ENCODE assay signal across 11 cellular contexts in genomic region chr1:26700711-26701110, GRCh38. TPM values are rescaled to one million over a fixed set of nuclear protein-coding genes. Genes with fewer than 3 reads are reported as not detected.
DNase-seq lines count a peak whose midpoint lies in the region; TF ChIP-seq lines count a peak whose summit lies in the region.
"Had no signal": no experiment of that assay in that cellular context is flagged by ENCODE, and none has a peak within 500 bp of the region (broad histone marks: within the 10 kb centered on the region; RNA-seq: fewer than 3 reads in every experiment).

No MANE protein-coding gene starts in this region.

- H3K4me1 ChIP-seq in OCI-LY7 (ENCODE audit: insufficient read depth, low read length, poor library complexity, severe bottlenecking): peaks cover 73% of the 10 kb centered on the region
- H3K4me1 ChIP-seq in skeletal muscle satellite cell (ENCODE audit: control insufficient read depth, insufficient read depth, low read length): peaks cover 65% of the 10 kb centered on the region

- H4K20me1 ChIP-seq in OCI-LY7 (ENCODE audit: insufficient read depth, low read length): peaks cover 65% of the 10 kb centered on the region

- H3K9me3 ChIP-seq in OCI-LY7 (ENCODE audit: low read length) (no peaks in the 10 kb centered on the region), skeletal muscle satellite cell (replicated peaks; ENCODE audit: low read length) (no peaks in the 10 kb centered on the region)

- CTCF ChIA-PET in OCI-LY7 (lab: Charles Lee; ENCODE audit: unreplicated experiment): interaction anchor here (0.7 kb wide), 1 partner anchor 22 kb away, joined by 3 read pairs; no protein-coding TSS in a partner anchor

- TF ChIP-seq CTCF in OCI-LY7 (conservative IDR thresholded peaks at IDR 0.05; ENCODE audit: low read length): no peak

- peaks cover 94% of the 10 kb centered on the region for H3K79me2 ChIP-seq in OCI-LY7 (ENCODE audit: insufficient read depth, low read depth, low read length)

- intact Hi-C loops in OCI-LY7 (cut with micrococcal nuclease; ENCODE audit: unreplicated experiment): no loop called here

- no peak overlapping the region for H3K9ac ChIP-seq in skeletal muscle satellite cell (ENCODE audit: low read depth, low read length)

- H2AFZ ChIP-seq in OCI-LY7 (ENCODE audit: low read length): no peak overlapping the region

- peak overlapping the region; percentile 87 for H3K4me3 ChIP-seq in OCI-LY7 (ENCODE audit: low read depth, low read length, poor library complexity, severe bottlenecking)
- no peak overlapping the region for H3K4me3 ChIP-seq in skeletal muscle satellite cell (ENCODE audit: low read length)

- POLR2A ChIA-PET in OCI-LY7 (lab: Charles Lee): interaction anchor here (0.6 to 2.3 kb wide), 4 partner anchors 9 to 85 kb away, joined by 3 to 7 read pairs (median 4); no protein-coding TSS in a partner anchor

- H3K4me2 ChIP-seq in OCI-LY7 (ENCODE audit: low read length): peak overlapping the region; percentile 75
- peak overlapping the region; percentile 82 for H3K4me2 ChIP-seq in skeletal muscle satellite cell (ENCODE audit: low read length)

- DNase-seq in DMS53 (lab: John Stamatoyannopoulos, UW) (peak; percentile 43), DMS53 treated with DMSO at 0.1 percent for 48 hours (lab: John Stamatoyannopoulos, UW; ENCODE audit: unreplicated experiment) (no peak), OCI-LY7 (ENCODE audit: low spot score) (peak; percentile 54), epithelial cell of prostate (ENCODE audit: low read depth, low spot score) (no peak), activated gamma-delta T cell (lab: John Stamatoyannopoulos, UW) (no peak), NCI-H1930 (lab: John Stamatoyannopoulos, UW) (no peak), DMS153 treated with DMSO at 0.1 percent for 48 hours (lab: John Stamatoyannopoulos, UW; ENCODE audit: unreplicated experiment) (no peak)
- DNase-seq: effector memory CD8-positive, alpha-beta T cell; NCI-H1048; Right ventricle myocardium superior had no signal

- H3K27me3 ChIP-seq in skeletal muscle satellite cell (ENCODE audit: control insufficient read depth, insufficient read depth, low read length): no peaks in the 10 kb centered on the region

- peaks cover 72% of the 10 kb centered on the region for H3K36me3 ChIP-seq in OCI-LY7 (ENCODE audit: insufficient read depth, low read length)
- peaks cover 4% of the 10 kb centered on the region for H3K36me3 ChIP-seq in skeletal muscle satellite cell (ENCODE audit: insufficient read depth, low read length)

- H3K9me2 ChIP-seq in OCI-LY7 (ENCODE audit: insufficient read depth, low read length): no peaks in the 10 kb centered on the region

- no TSS peak for BruUV-seq in OCI-LY7 (replicated peaks; lab: Mats Ljungman, UMichigan)

- H3K27ac ChIP-seq in OCI-LY7 (ENCODE audit: low read depth, low read length, poor library complexity, severe bottlenecking) (no peak overlapping the region), epithelial cell of prostate (peak overlapping the region; percentile 91)

RNA-seq across cellular contexts. Expression of gene ARID1A, which starts 4.9 kb away (rescaled TPM):
- 51.8 and 55.2 TPM in 2 replicates for total RNA-seq in OCI-LY7 (2014; rRNA removed; shearing (Covaris generic))
- total RNA-seq in OCI-LY7 (2022): 123 and 128 TPM in 2 replicates
- total RNA-seq in skeletal muscle satellite cell (2012; rRNA removed): 16.8 and 18.0 TPM in 2 replicates

Comparison
In these comparisons a context has a peak if more than half of its experiments do, and no peak if none do; other contexts are left out.
1. DNase-seq: peak in DMS53 (single experiment) and OCI-LY7 (single experiment); none in DMS53 treated with DMSO at 0.1 percent for 48 hours (single experiment), epithelial cell of prostate (single experiment), activated gamma-delta T cell (single experiment), NCI-H1930 (0 of 2) and DMS153 treated with DMSO at 0.1 percent for 48 hours (single experiment).